ENCODE assay signal across 2 cellular contexts in genomic region chr7:134885967-134886352, GRCh38.
TF ChIP-seq lines count a peak whose summit lies in the region.

No MANE protein-coding gene starts in this region.

TF ChIP-seq in GM23338, 12 proteins besides CTCF, POLR2A, EP300 and RAD21 (continued from another document):
- TF ChIP-seq ZNF462 (CRISPR knock-in tag; IDR thresholded peaks at IDR 0.05) (no peak), EZH2 (IDR thresholded peaks at IDR 0.05; ENCODE audit: low read depth, unreplicated experiment) (no peak), REST (IDR thresholded peaks at IDR 0.05; ENCODE audit: unreplicated experiment) (no peak), JUNB (IDR thresholded peaks at IDR 0.05; ENCODE audit: unreplicated experiment) (no peak), POLR2AphosphoS5 (IDR thresholded peaks at IDR 0.05; ENCODE audit: low read depth) (no peak), ZNF331 (CRISPR knock-in tag; IDR thresholded peaks at IDR 0.05; ENCODE audit: low read depth) (no peak), NANOG (IDR thresholded peaks at IDR 0.05; ENCODE audit: borderline replicate concordance) (no peak)
TF ChIP-seq in GM23338: peak in this region for 0.

TF ChIP-seq in SK-N-SH, 30 proteins besides CTCF, POLR2A, EP300 and RAD21 (continued from another document):
- no peak; the same call in 1 of the 2 replicates for TF ChIP-seq FOXM1 (IDR thresholded peaks at IDR 0.05; ENCODE audit: low read depth)
- no peak for TF ChIP-seq GATA2 (CRISPR knock-in tag; IDR thresholded peaks at IDR 0.05)
- no peak for TF ChIP-seq PBX3 (IDR thresholded peaks at IDR 0.05)
- no peak for TF ChIP-seq REST (IDR thresholded peaks at IDR 0.05; ENCODE audit: low read depth, low read length)
- no peak for TF ChIP-seq TEAD4 (IDR thresholded peaks at IDR 0.05; ENCODE audit: borderline replicate concordance, insufficient read depth)
- TF ChIP-seq FOXJ3 (CRISPR knock-in tag; IDR thresholded peaks at IDR 0.05): no peak
